8 cellular contexts compared by ENCODE assay signal in the genomic region with DNA sequence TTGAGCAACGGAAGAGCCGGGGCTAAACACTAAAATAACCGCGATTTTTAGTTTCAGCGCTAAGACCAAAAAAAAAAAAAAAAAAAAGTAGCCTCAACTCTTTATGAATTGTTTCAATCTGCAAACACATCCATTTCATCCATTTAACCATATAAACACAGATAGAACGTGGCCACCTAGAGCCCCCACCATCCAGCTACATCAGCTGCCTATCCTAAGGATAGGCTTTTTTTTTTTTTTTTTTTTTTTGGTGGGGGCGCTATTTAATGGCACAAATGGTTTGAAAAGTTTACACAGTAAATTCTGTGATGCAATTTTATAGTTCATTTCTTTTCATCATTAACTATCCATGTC. TPM values are rescaled to one million over a fixed set of nuclear protein-coding genes. Genes with fewer than 3 reads are reported as not detected.
A peak's percentile ranks its signal among the peaks of the same experiment; 100 is the strongest.
DNase-seq lines count a peak whose midpoint lies in the region; ATAC-seq, FAIRE-seq and TF ChIP-seq lines count a peak whose summit lies in the region.

No MANE protein-coding gene starts in this region.

- FAIRE-seq in K562 (lab: Jason Lieb, UNC), result no peak

- H3K36me3 Mint-ChIP-seq in activated CD4-positive, alpha-beta T cell treated with anti-CD3 and anti-CD28 coated beads, Interleukin-2, amount 10 ng/mL, durations not matched to agents 24 days and 14 days (ENCODE audit: low read depth), result peaks cover 5% of the 10 kb centered on the region
- no peaks in the 10 kb centered on the region for H3K36me3 Mint-ChIP-seq in naive B cell

- peaks cover 8% of the 10 kb centered on the region for H3K79me2 ChIP-seq in K562 (ENCODE audit: control insufficient read depth, insufficient read depth, low read length)

- in situ Hi-C loops in K562 (cut with MboI), result no loop called here

- CTCF ChIA-PET in K562 (lab: Yijun Ruan, JAX; ENCODE audit: low intra/inter-chr PET ratio), result no interaction called here

- no peak for DNase-seq in activated CD4-positive, alpha-beta T cell treated with anti-CD3 and anti-CD28 coated beads, Interleukin-2, amount 10 ng/mL, durations not matched to agents 24 days and 14 days
- DNase-seq in activated CD4-positive, alpha-beta T cell treated with anti-CD3 and anti-CD28 coated beads for 1 hour, result no peak
- DNase-seq in K562 (ENCODE audit: extremely low read depth in 1 of 4, low spot score in 3 of 4), result peak in 2 of 4 experiments; percentile 12 to 16
- no peak for DNase-seq in naive B cell
- DNase-seq in NOMO-1 treated with DMSO at 0.1 percent for 48 hours (lab: John Stamatoyannopoulos, UW; ENCODE audit: unreplicated experiment), result no peak
- DNase-seq in DMS 273 treated with DMSO at 0.1 percent for 48 hours (lab: John Stamatoyannopoulos, UW), result no peak
- DNase-seq in HPDE6-E6E7 (ENCODE audit: extremely low spot score), result no peak

- H3K36me3 ChIP-seq in K562 (ENCODE audit: control insufficient read depth, insufficient read depth, low read length), result peaks cover 21% of the 10 kb centered on the region; the same call in 1 of the 3 replicates

- BruUV-seq in K562 (replicated peaks; lab: Mats Ljungman, UMichigan), result no TSS peak

- intact Hi-C loops in activated CD4-positive, alpha-beta T cell treated with anti-CD3 and anti-CD28 coated beads, Interleukin-2, amount 10 ng/mL, durations not matched to agents 24 days and 14 days (cut with micrococcal nuclease), result loop anchor here (1.0 to 2.0 kb wide), 2 partner anchors 48 to 140 kb away; no protein-coding TSS in a partner anchor
- intact Hi-C loops in K562 (cut with micrococcal nuclease), result no loop called here

- ATAC-seq in HG03342 (IDR thresholded peaks at IDR 0.05; ENCODE audit: unreplicated experiment) (peak; percentile 20), K562 (peak; percentile 56), naive B cell (ENCODE audit: low read depth in 2 of 2) (peak; percentile 11 to 14)

- peak overlapping the region; percentile 92 for H3K4me3 Mint-ChIP-seq in activated CD4-positive, alpha-beta T cell treated with anti-CD3 and anti-CD28 coated beads, Interleukin-2, amount 10 ng/mL, durations not matched to agents 24 days and 14 days
- H3K4me3 Mint-ChIP-seq in naive B cell, result peak overlapping the region; percentile 87 to 99 (median 96)

- no peak for TF ChIP-seq CTCF in K562 (IDR thresholded peaks at IDR 0.05 in 2 of 3, conservative IDR thresholded peaks at IDR 0.05 in 1 of 3; ENCODE audit: insufficient read depth in 2 of 3, low read depth in 1 of 3, low read length in 3 of 3)

- peaks cover 5% of the 10 kb centered on the region for H3K4me1 Mint-ChIP-seq in activated CD4-positive, alpha-beta T cell treated with anti-CD3 and anti-CD28 coated beads, Interleukin-2, amount 10 ng/mL, durations not matched to agents 24 days and 14 days
- H3K4me1 Mint-ChIP-seq in naive B cell, result peaks cover 0 to 14% (median 5%) of the 10 kb centered on the region in 3 donors

- H3K9me1 ChIP-seq in K562 (ENCODE audit: control insufficient read depth, insufficient read depth, low read length), result no peaks in the 10 kb centered on the region

- H3K4me2 ChIP-seq in K562 (ENCODE audit: insufficient read depth, low read length), result peak overlapping the region; percentile 86; the same call in 1 of the 2 replicates

- no peak for TF ChIP-seq RAD21 in K562 (CRISPR knock-in tag; conservative IDR thresholded peaks at IDR 0.05 in 1 of 2, IDR thresholded peaks at IDR 0.05 in 1 of 2)

- WGBS in K562 (ENCODE audit: insufficient coverage, low coverage, missing lambda C conversion rate), result 17% methylated on average over 2 of the region's 7 CpGs

- peak overlapping the region in 1 of 2 experiments; percentile 92; a peak in 3 of 4 replicates for H3K9ac ChIP-seq in K562 (ENCODE audit: insufficient read depth in 1 of 2, low read depth in 2 of 2, low read length in 2 of 2)

- peak overlapping the region; percentile 96 for H3K27ac Mint-ChIP-seq in activated CD4-positive, alpha-beta T cell treated with anti-CD3 and anti-CD28 coated beads, Interleukin-2, amount 10 ng/mL, durations not matched to agents 24 days and 14 days
- peak overlapping the region in 2 of 6 donors; percentile 83 to 87 for H3K27ac Mint-ChIP-seq in naive B cell

- peak overlapping the region; percentile 80 for H3K4me3 ChIP-seq in K562

- H3K27me3 ChIP-seq in K562 (ENCODE audit: control insufficient read depth in 2 of 2, insufficient read depth in 2 of 2, low read length in 2 of 2), result no peaks in the 10 kb centered on the region

- no peaks in the 10 kb centered on the region for H3K9me3 ChIP-seq in K562 (replicated peaks; ENCODE audit: control insufficient read depth, insufficient read depth, low read depth, low read length)

- H3K27ac ChIP-seq in K562 (ENCODE audit: extremely low read depth, low read depth, low read length), result peak overlapping the region; percentile 14

- H2AFZ ChIP-seq in K562 (ENCODE audit: low read depth, low read length), result peak overlapping the region; percentile 99

- TF ChIP-seq EP300 in K562 (IDR thresholded peaks at IDR 0.05; ENCODE audit: low read length), result no peak

- POLR2A ChIA-PET in K562 (lab: Yijun Ruan, JAX), result interaction anchor here (0.8 kb wide), 1 partner anchor 43 kb away, joined by 3 read pairs; no protein-coding TSS in a partner anchor

- no peak for TF ChIP-seq POLR2A in K562 (conservative IDR thresholded peaks at IDR 0.05)

- peaks cover 0 to 9% of the 10 kb centered on the region in 2 experiments; a peak in 2 of 5 replicates for H3K4me1 ChIP-seq in K562 (replicated peaks in 1 of 2; ENCODE audit: control insufficient read depth in 2 of 2, insufficient read depth in 2 of 2, low read length in 2 of 2)

- H3K27me3 Mint-ChIP-seq in activated CD4-positive, alpha-beta T cell treated with anti-CD3 and anti-CD28 coated beads, Interleukin-2, amount 10 ng/mL, durations not matched to agents 24 days and 14 days, result peaks cover 9% of the 10 kb centered on the region
- peaks cover 0 to 10% (median 4%) of the 10 kb centered on the region in 3 donors for H3K27me3 Mint-ChIP-seq in naive B cell

- H3K9me3 Mint-ChIP-seq in activated CD4-positive, alpha-beta T cell treated with anti-CD3 and anti-CD28 coated beads, Interleukin-2, amount 10 ng/mL, durations not matched to agents 24 days and 14 days, result no peaks in the 10 kb centered on the region
- H3K9me3 Mint-ChIP-seq in naive B cell, result no peaks in the 10 kb centered on the region

- H4K20me1 ChIP-seq in K562 (replicated peaks; ENCODE audit: control insufficient read depth, insufficient read depth, low read length), result no peaks in the 10 kb centered on the region

TF ChIP-seq in K562, 482 proteins besides CTCF, POLR2A, EP300 and RAD21 (continues in another document):
- TF ChIP-seq CBX2 (IDR thresholded peaks at IDR 0.05; ENCODE audit: insufficient read depth, low read length, poor library complexity, severe bottlenecking) (no peak), ZNF644 (tag; IDR thresholded peaks at IDR 0.05; ENCODE audit: low read depth) (no peak), MCM5 (IDR thresholded peaks at IDR 0.05; ENCODE audit: low read depth) (no peak), ZNF584 (CRISPR knock-in tag; IDR thresholded peaks at IDR 0.05; ENCODE audit: low read depth) (no peak)
- TF ChIP-seq, protein P1, sequence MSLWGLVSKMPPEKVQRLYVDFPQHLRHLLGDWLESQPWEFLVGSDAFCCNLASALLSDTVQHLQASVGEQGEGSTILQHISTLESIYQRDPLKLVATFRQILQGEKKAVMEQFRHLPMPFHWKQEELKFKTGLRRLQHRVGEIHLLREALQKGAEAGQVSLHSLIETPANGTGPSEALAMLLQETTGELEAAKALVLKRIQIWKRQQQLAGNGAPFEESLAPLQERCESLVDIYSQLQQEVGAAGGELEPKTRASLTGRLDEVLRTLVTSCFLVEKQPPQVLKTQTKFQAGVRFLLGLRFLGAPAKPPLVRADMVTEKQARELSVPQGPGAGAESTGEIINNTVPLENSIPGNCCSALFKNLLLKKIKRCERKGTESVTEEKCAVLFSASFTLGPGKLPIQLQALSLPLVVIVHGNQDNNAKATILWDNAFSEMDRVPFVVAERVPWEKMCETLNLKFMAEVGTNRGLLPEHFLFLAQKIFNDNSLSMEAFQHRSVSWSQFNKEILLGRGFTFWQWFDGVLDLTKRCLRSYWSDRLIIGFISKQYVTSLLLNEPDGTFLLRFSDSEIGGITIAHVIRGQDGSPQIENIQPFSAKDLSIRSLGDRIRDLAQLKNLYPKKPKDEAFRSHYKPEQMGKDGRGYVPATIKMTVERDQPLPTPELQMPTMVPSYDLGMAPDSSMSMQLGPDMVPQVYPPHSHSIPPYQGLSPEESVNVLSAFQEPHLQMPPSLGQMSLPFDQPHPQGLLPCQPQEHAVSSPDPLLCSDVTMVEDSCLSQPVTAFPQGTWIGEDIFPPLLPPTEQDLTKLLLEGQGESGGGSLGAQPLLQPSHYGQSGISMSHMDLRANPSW (CRISPR knock-in tag; IDR thresholded peaks at IDR 0.05), result no peak

RNA-seq across cellular contexts. Expression of a gene that starts 0.5 kb away (rescaled TPM):
- total RNA-seq in activated CD4-positive, alpha-beta T cell treated with anti-CD3 and anti-CD28 coated beads, Interleukin-2, amount 10 ng/mL, durations not matched to agents 24 days and 14 days, result 29.2 and 29.9 TPM in 2 replicates
- total RNA-seq in K562 (2011; cell fraction: chromatin; rRNA removed; ENCODE audit: low replicate concordance), result 68.2 and 110 TPM in 2 replicates
- total RNA-seq in K562 (2011; cell fraction: nucleolus; rRNA removed), result 28.3 and 38.8 TPM in 2 replicates
- 78.3 and 144 TPM in 2 replicates for total RNA-seq in K562 (2011; cell fraction: nucleoplasm; rRNA removed)
- total RNA-seq in K562 (2014; rRNA removed) (18.9 and 20.2 TPM in 2 replicates), K562 (2014; rRNA removed; fragmentation: Illumina TruSeq; extraction: Trizol) (33.3 and 35.0 TPM in 2 replicates), K562 (2015; rRNA removed; fragmentation: Illumina TruSeq; extraction: Trizol) (26.2 and 30.0 TPM in 2 replicates), K562 (2021) (21.5 and 25.1 TPM in 2 replicates)
- polyA plus RNA-seq in K562 (2011; rRNA removed) (23.1 and 28.7 TPM in 2 replicates), K562 (2014; fragmentation: Illumina TruSeq; extraction: Trizol) (19.7 and 24.4 TPM in 2 replicates), K562 (2014; fragmentation: Nextera tagmentation; extraction: Ambion mirVana) (10 to 100 TPM; 36.5 to 53.8 TPM), K562 (2014; rRNA removed) (21.1 and 28.0 TPM in 2 replicates), naive B cell (ENCODE audit: low read depth in 6 of 6) (10 to 100 TPM; 15.9 to 32.6 (median 18.7) TPM)
- 10.4 and 14.2 TPM in 2 replicates for polyA plus RNA-seq in K562 (2011; cell fraction: cytosol; rRNA removed)
- polyA plus RNA-seq in K562 (2011; cell fraction: nucleus; rRNA removed), result 18.9 and 19.5 TPM in 2 replicates
- 18.0 and 21.7 TPM in 2 replicates for polyA plus RNA-seq in K562 (2012)
- polyA minus RNA-seq in K562 (2011; rRNA and poly(A)+ RNA removed), result 47.6 and 55.1 TPM in 2 replicates
- polyA minus RNA-seq in K562 (2011; cell fraction: cytosol; rRNA and poly(A)+ RNA removed), result 9.2 and 10.6 TPM in 2 replicates
- 38.2 and 46.8 TPM in 2 replicates for polyA minus RNA-seq in K562 (2011; cell fraction: nucleus; rRNA and poly(A)+ RNA removed)
